Comparison of ENCODE assay signal across 8 cellular contexts in genomic region chr1:85462931-85463665, GRCh38. TPM values are rescaled to one million over a fixed set of nuclear protein-coding genes. Genes with fewer than 3 reads are reported as not detected.
DNase-seq lines count a peak whose midpoint lies in the region; ATAC-seq and TF ChIP-seq lines count a peak whose summit lies in the region.

No MANE protein-coding gene starts in this region.

- peak; percentile 23 for DNase-seq in Daoy (ENCODE audit: low read depth)
- DNase-seq in SJCRH30 = no peak
- DNase-seq in fibroblast of pulmonary artery (ENCODE audit: low read depth) = no peak
- no peak for DNase-seq in osteoblast (ENCODE audit: insufficient read length, low spot score, missing footprints)
- DNase-seq in activated T-cell treated with anti-CD3 and anti-CD28 coated beads, Interleukin-2, amount 50 U/mL, for 72 hours = no peak
- DNase-seq in NCI-H226 = no peak

- H3K4me3 ChIP-seq in SJCRH30 (peak overlapping the region; percentile 90), fibroblast of pulmonary artery (replicated peaks; ENCODE audit: low read depth, low read length) (peak overlapping the region; percentile 75), osteoblast (ENCODE audit: insufficient read depth, low read length) (peak overlapping the region; percentile 85)

- H4K20me1 ChIP-seq in osteoblast (ENCODE audit: insufficient read depth, low read length) = peaks cover 26% of the 10 kb centered on the region

- no peaks in the 10 kb centered on the region for H3K9me3 Mint-ChIP-seq in activated T-cell treated with anti-CD3 and anti-CD28 coated beads, Interleukin-2, amount 50 U/mL, for 72 hours

- H3K36me3 ChIP-seq in SJCRH30 = no peaks in the 10 kb centered on the region
- peaks cover 7% of the 10 kb centered on the region for H3K36me3 ChIP-seq in osteoblast (ENCODE audit: insufficient read depth, low read length)

- peak overlapping the region in 1 of 2 donors; percentile 37 for H3K4me3 Mint-ChIP-seq in activated T-cell treated with anti-CD3 and anti-CD28 coated beads, Interleukin-2, amount 50 U/mL, for 72 hours

- no peak overlapping the region for H3K27ac Mint-ChIP-seq in activated T-cell treated with anti-CD3 and anti-CD28 coated beads, Interleukin-2, amount 50 U/mL, for 72 hours

- H3K4me1 Mint-ChIP-seq in activated T-cell treated with anti-CD3 and anti-CD28 coated beads, Interleukin-2, amount 50 U/mL, for 72 hours (ENCODE audit: low read depth) = peaks cover 6% of the 10 kb centered on the region

- H3K27ac ChIP-seq in SJCRH30 = no peak overlapping the region; the same call in 1 of the 2 replicates
- H3K27ac ChIP-seq in osteoblast (ENCODE audit: low read depth, low read length) = peak overlapping the region; percentile 89

- H3K4me2 ChIP-seq in osteoblast (ENCODE audit: insufficient read depth, low read length) = peak overlapping the region; percentile 83

- H3K4me1 ChIP-seq in SJCRH30 = peaks cover 11% of the 10 kb centered on the region; the same call in 1 of the 2 replicates
- H3K4me1 ChIP-seq in osteoblast (ENCODE audit: insufficient read depth, low read length) = peaks cover 38% of the 10 kb centered on the region

- H3K79me2 ChIP-seq in osteoblast (ENCODE audit: insufficient read depth, low read length) = peaks cover 89% of the 10 kb centered on the region

- TF ChIP-seq CTCF in fibroblast of pulmonary artery (IDR thresholded peaks at IDR 0.05; ENCODE audit: low read length, missing control alignments) (no peak), osteoblast (IDR thresholded peaks at IDR 0.05; ENCODE audit: extremely low read depth, low read depth, low read length) (no peak)

- H2AFZ ChIP-seq in osteoblast (ENCODE audit: low read length) = no peak overlapping the region

- H3K36me3 Mint-ChIP-seq in activated T-cell treated with anti-CD3 and anti-CD28 coated beads, Interleukin-2, amount 50 U/mL, for 72 hours (ENCODE audit: insufficient read depth in 2 of 2) = no peaks in the 10 kb centered on the region

- ATAC-seq in activated T-cell treated with anti-CD3 and anti-CD28 coated beads, Interleukin-2, amount 50 U/mL, for 72 hours (replicated peaks in 1 of 2) = no peak
- ATAC-seq in GM19035 (IDR thresholded peaks at IDR 0.05; ENCODE audit: unreplicated experiment) (no peak), GM18505 (IDR thresholded peaks at IDR 0.05; ENCODE audit: unreplicated experiment) (no peak)

- no peak for TF ChIP-seq POLR2A in GM18505 (IDR thresholded peaks at IDR 0.05; ENCODE audit: borderline replicate concordance, extremely low read depth, insufficient read depth, insufficient read length)

- peaks cover 62% of the 10 kb centered on the region for H3K27me3 Mint-ChIP-seq in activated T-cell treated with anti-CD3 and anti-CD28 coated beads, Interleukin-2, amount 50 U/mL, for 72 hours (ENCODE audit: low read depth)

- H3K9me3 ChIP-seq in SJCRH30 (replicated peaks) = no peaks in the 10 kb centered on the region
- no peaks in the 10 kb centered on the region for H3K9me3 ChIP-seq in osteoblast (ENCODE audit: low read depth, low read length)

- no peaks in the 10 kb centered on the region for H3K27me3 ChIP-seq in SJCRH30
- H3K27me3 ChIP-seq in osteoblast (ENCODE audit: insufficient read depth, low read length) = no peaks in the 10 kb centered on the region

RNA-seq across cellular contexts. Expression of gene DDAH1, which starts 1.9 kb away (rescaled TPM):
- total RNA-seq in Daoy (2014; rRNA removed; shearing (Covaris generic)) = 56.3 and 63.0 TPM in 2 replicates
- total RNA-seq in SJCRH30 (2014; rRNA removed; shearing (Covaris generic)) = 80.3 and 80.9 TPM in 2 replicates
- total RNA-seq in osteoblast = 89.0 and 89.6 TPM in 2 replicates
- total RNA-seq in activated T-cell treated with anti-CD3 and anti-CD28 coated beads, Interleukin-2, amount 50 U/mL, for 72 hours = under 1 TPM; 0.09 to 0.38 TPM

Comparison
In these comparisons a context has a peak if more than half of its experiments do, and no peak if none do; other contexts are left out.
1. RNA of gene DDAH1, which starts 1.9 kb away (total RNA-seq): 89.0 to 89.6 TPM in osteoblast, 80.3 to 80.9 TPM in SJCRH30 and 56.3 to 63.0 TPM in Daoy; 0.09 to 0.38 TPM in activated T-cell treated with anti-CD3 and anti-CD28 coated beads, Interleukin-2, amount 50 U/mL, for 72 hours; every median in the first group is over 10 times any median in the second.
2. Peak in every context shown above with its lines, with median percentiles within 50 percentile points of each other: H3K4me3 ChIP-seq.